ENCODE assay signal across 24 cellular contexts in the genomic region with DNA sequence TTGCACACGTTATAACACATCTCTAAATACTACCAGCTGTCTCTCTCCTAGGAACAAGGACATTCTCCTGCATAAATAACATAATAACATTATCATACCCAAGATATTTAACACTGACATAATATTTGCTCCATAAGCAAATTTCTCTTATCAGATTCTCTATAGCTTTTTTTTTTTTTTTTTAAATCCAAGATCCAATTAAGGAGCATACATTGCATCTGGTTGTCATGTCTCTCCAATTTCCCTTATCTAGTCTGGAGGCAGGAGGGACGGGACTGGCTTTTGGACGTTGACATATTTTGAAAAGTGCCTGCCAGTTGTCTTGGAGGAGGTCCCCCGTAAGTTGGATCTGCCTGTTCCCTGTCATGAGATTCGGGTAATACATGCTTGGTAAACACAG.
DNase-seq lines count a peak whose midpoint lies in the region; ATAC-seq and TF ChIP-seq lines count a peak whose summit lies in the region.
"Had no signal": no experiment of that assay in that cellular context is flagged by ENCODE, and none has a peak within 500 bp of the region (broad histone marks: within the 10 kb centered on the region; RNA-seq: fewer than 3 reads in every experiment).

No MANE protein-coding gene starts in this region.

- H3K4me1 ChIP-seq in osteoblast (ENCODE audit: insufficient read depth, low read length) = peaks cover 18% of the 10 kb centered on the region
- H3K4me1 ChIP-seq: Caco-2 had no signal

- no peaks in the 10 kb centered on the region for H3K27me3 Mint-ChIP-seq in stimulated activated naive CD8-positive, alpha-beta T cell treated with anti-CD3 and anti-CD28 coated beads, Interleukin-15, Interleukin-2, amounts not matched to agents 100 ng/mL and 50 ng/mL, for 24 hours
- H3K27me3 Mint-ChIP-seq in central memory CD8-positive, alpha-beta T cell = no peaks in the 10 kb centered on the region

- H3K36me3 Mint-ChIP-seq in stimulated activated naive CD8-positive, alpha-beta T cell treated with anti-CD3 and anti-CD28 coated beads, Interleukin-15, Interleukin-2, amounts not matched to agents 100 ng/mL and 50 ng/mL, for 24 hours (ENCODE audit: low read depth) = peaks cover 18% of the 10 kb centered on the region
- H3K36me3 Mint-ChIP-seq in central memory CD8-positive, alpha-beta T cell (ENCODE audit: insufficient read depth) = peaks cover 10% of the 10 kb centered on the region

- no peaks in the 10 kb centered on the region for H3K36me3 ChIP-seq in osteoblast (ENCODE audit: insufficient read depth, low read length)
- H3K36me3 ChIP-seq: HAP-1, Peyer's patch, upper lobe of left lung had no signal

- peak overlapping the region; percentile 39 for H3K27ac Mint-ChIP-seq in stimulated activated naive CD8-positive, alpha-beta T cell treated with anti-CD3 and anti-CD28 coated beads, Interleukin-15, Interleukin-2, amounts not matched to agents 100 ng/mL and 50 ng/mL, for 24 hours
- H3K27ac Mint-ChIP-seq in central memory CD8-positive, alpha-beta T cell (ENCODE audit: low read depth) = peak overlapping the region; percentile 89
- H3K27ac Mint-ChIP-seq: mesothelial cell of epicardium had no signal

- no peak for DNase-seq in stimulated activated naive CD8-positive, alpha-beta T cell treated with anti-CD3 and anti-CD28 coated beads, Interleukin-15, Interleukin-2, amounts not matched to agents 100 U/mL and 50 U/mL, for 24 hours
- no peak for DNase-seq in central memory CD8-positive, alpha-beta T cell (ENCODE audit: low spot score in 2 of 2)
- no peak for DNase-seq in osteoblast (ENCODE audit: insufficient read length, low spot score, missing footprints)
- DNase-seq in GDM1 (lab: John Stamatoyannopoulos, UW) = no peak
- DNase-seq: activated CD4-positive, alpha-beta T cell treated with anti-CD3 and anti-CD28 coated beads for 1 hour; activated T-cell treated with anti-CD3 and anti-CD28 coated beads for 4 hours; body of pancreas; Caco-2; EL; Karpas-422; left colon; NCI-H187 treated with DMSO at 0.1 percent for 48 hours; NCI-H2227 treated with DMSO at 0.1 percent for 48 hours; Peyer's patch; SJCRH30; T1000; upper lobe of left lung had no signal

- ATAC-seq in stimulated activated naive CD8-positive, alpha-beta T cell treated with anti-CD3 and anti-CD28 coated beads, Interleukin-15, Interleukin-2, amounts not matched to agents 100 U/mL and 50 U/mL, for 24 hours = no peak
- ATAC-seq in SK-N-SH treated with all-trans-retinoic acid at 6 μM for 48 hours = no peak
- no peak for ATAC-seq in central memory CD8-positive, alpha-beta T cell (replicated peaks; ENCODE audit: extremely low read depth, poor library complexity, severe bottlenecking)
- ATAC-seq in HG02884 (IDR thresholded peaks at IDR 0.05; ENCODE audit: unreplicated experiment) = no peak
- ATAC-seq: body of pancreas, left colon had no signal

- H3K9me3 Mint-ChIP-seq in stimulated activated naive CD8-positive, alpha-beta T cell treated with anti-CD3 and anti-CD28 coated beads, Interleukin-15, Interleukin-2, amounts not matched to agents 100 ng/mL and 50 ng/mL, for 24 hours = no peaks in the 10 kb centered on the region
- no peaks in the 10 kb centered on the region for H3K9me3 Mint-ChIP-seq in central memory CD8-positive, alpha-beta T cell

- H3K27me3 ChIP-seq in osteoblast (ENCODE audit: insufficient read depth, low read length) = no peaks in the 10 kb centered on the region
- H3K27me3 ChIP-seq: body of pancreas, Peyer's patch, SJCRH30, upper lobe of left lung had no signal

- peaks cover 90% of the 10 kb centered on the region for H3K4me1 Mint-ChIP-seq in stimulated activated naive CD8-positive, alpha-beta T cell treated with anti-CD3 and anti-CD28 coated beads, Interleukin-15, Interleukin-2, amounts not matched to agents 100 ng/mL and 50 ng/mL, for 24 hours (ENCODE audit: low read depth)
- H3K4me1 Mint-ChIP-seq in central memory CD8-positive, alpha-beta T cell = peaks cover 68% of the 10 kb centered on the region

- no peak overlapping the region for H3K4me3 ChIP-seq in osteoblast (ENCODE audit: insufficient read depth, low read length)
- H3K4me3 ChIP-seq: body of pancreas, HAP-1, Peyer's patch, SJCRH30, skin epidermis, upper lobe of left lung had no signal

- peaks cover 57% of the 10 kb centered on the region for H3K79me2 ChIP-seq in osteoblast (ENCODE audit: insufficient read depth, low read length)

- H4K20me1 ChIP-seq in osteoblast (ENCODE audit: insufficient read depth, low read length) = peaks cover 3% of the 10 kb centered on the region

- no peak overlapping the region for H3K4me2 ChIP-seq in osteoblast (ENCODE audit: insufficient read depth, low read length)

- no peaks in the 10 kb centered on the region for H3K9me3 ChIP-seq in osteoblast (ENCODE audit: low read depth, low read length)
- H3K9me3 ChIP-seq: body of pancreas, Caco-2, HAP-1, Peyer's patch, upper lobe of left lung had no signal

- no peak overlapping the region for H3K27ac ChIP-seq in osteoblast (ENCODE audit: low read depth, low read length)
- H3K27ac ChIP-seq: body of pancreas, SJCRH30, skin epidermis, upper lobe of left lung had no signal

- no peak overlapping the region for H2AFZ ChIP-seq in osteoblast (ENCODE audit: low read length)

- H3K4me3 Mint-ChIP-seq in stimulated activated naive CD8-positive, alpha-beta T cell treated with anti-CD3 and anti-CD28 coated beads, Interleukin-15, Interleukin-2, amounts not matched to agents 100 ng/mL and 50 ng/mL, for 24 hours = no peak overlapping the region
- H3K4me3 Mint-ChIP-seq in central memory CD8-positive, alpha-beta T cell = peak overlapping the region; percentile 1
- H3K4me3 Mint-ChIP-seq: mesothelial cell of epicardium, neural crest cell had no signal

- TF ChIP-seq CTCF in osteoblast (IDR thresholded peaks at IDR 0.05; ENCODE audit: extremely low read depth, low read depth, low read length) = no peak

TF ChIP-seq in SK-N-SH treated with all-trans-retinoic acid at 6 μM for 48 hours, 23 proteins besides CTCF, POLR2A, EP300 and RAD21:
- TF ChIP-seq ESRRG (CRISPR knock-in tag; IDR thresholded peaks at IDR 0.05) = no peak
- no peak for TF ChIP-seq RARB (CRISPR knock-in tag; IDR thresholded peaks at IDR 0.05)
- TF ChIP-seq, protein P1, sequence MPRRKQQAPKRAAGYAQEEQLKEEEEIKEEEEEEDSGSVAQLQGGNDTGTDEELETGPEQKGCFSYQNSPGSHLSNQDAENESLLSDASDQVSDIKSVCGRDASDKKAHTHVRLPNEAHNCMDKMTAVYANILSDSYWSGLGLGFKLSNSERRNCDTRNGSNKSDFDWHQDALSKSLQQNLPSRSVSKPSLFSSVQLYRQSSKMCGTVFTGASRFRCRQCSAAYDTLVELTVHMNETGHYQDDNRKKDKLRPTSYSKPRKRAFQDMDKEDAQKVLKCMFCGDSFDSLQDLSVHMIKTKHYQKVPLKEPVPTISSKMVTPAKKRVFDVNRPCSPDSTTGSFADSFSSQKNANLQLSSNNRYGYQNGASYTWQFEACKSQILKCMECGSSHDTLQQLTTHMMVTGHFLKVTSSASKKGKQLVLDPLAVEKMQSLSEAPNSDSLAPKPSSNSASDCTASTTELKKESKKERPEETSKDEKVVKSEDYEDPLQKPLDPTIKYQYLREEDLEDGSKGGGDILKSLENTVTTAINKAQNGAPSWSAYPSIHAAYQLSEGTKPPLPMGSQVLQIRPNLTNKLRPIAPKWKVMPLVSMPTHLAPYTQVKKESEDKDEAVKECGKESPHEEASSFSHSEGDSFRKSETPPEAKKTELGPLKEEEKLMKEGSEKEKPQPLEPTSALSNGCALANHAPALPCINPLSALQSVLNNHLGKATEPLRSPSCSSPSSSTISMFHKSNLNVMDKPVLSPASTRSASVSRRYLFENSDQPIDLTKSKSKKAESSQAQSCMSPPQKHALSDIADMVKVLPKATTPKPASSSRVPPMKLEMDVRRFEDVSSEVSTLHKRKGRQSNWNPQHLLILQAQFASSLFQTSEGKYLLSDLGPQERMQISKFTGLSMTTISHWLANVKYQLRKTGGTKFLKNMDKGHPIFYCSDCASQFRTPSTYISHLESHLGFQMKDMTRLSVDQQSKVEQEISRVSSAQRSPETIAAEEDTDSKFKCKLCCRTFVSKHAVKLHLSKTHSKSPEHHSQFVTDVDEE (CRISPR knock-in tag; IDR thresholded peaks at IDR 0.05) = peak; percentile 70; the same call in 1 of the 2 replicates
- no peak for TF ChIP-seq CSDC2 (CRISPR knock-in tag; IDR thresholded peaks at IDR 0.05)
- TF ChIP-seq PPARA (CRISPR knock-in tag; IDR thresholded peaks at IDR 0.05; ENCODE audit: borderline replicate concordance) = no peak
- peak; percentile 93 for TF ChIP-seq TCF4 (CRISPR knock-in tag; IDR thresholded peaks at IDR 0.05; ENCODE audit: borderline replicate concordance)
- TF ChIP-seq ISL1 (CRISPR knock-in tag; IDR thresholded peaks at IDR 0.05) = 0 out of 2 replicates have a peak, but pooled peaks have one; percentile 22
- TF ChIP-seq SNAI2 (CRISPR knock-in tag; IDR thresholded peaks at IDR 0.05) = no peak
